8 cellular contexts compared by ENCODE assay signal in the genomic region with DNA sequence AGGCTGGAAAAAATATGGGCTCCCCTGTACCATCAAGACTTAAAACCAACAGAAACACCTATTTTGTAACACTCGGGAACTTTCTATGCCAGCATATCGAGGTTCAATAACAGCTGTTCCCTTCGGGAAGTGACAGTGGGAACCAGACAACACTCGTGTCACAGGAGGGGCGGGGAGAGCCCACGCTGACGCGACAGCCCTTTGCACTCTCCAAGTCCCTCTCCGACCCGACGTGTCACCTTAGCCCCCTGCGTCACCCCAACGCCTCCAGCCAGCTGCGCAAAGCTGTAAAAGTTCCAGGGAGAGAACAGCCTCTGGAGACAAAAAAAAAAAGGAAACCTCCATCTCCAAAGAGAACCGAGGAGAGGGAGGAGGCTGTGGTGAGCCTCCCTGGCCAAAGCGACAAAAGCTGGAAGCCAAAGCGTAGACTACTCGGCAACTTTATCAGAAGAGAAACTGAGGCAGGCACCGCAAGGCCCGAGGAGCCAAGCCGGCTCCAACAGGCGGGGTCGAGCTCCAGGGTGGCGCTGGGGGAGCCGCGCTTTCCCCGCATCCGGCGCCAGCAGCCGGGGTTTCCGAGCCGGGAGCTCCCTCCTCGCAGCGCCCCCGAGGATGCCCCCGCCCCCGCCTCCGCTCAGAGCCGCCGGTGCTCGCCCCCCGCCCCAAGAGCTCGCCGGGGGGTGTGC. TPM values are rescaled to one million over a fixed set of nuclear protein-coding genes. Genes with fewer than 3 reads are reported as not detected.
A peak's percentile ranks its signal among the peaks of the same experiment; 100 is the strongest.
DNase-seq lines count a peak whose midpoint lies in the region; ATAC-seq and TF ChIP-seq lines count a peak whose summit lies in the region.

No MANE protein-coding gene starts in this region.

- peaks cover 0 to 8% (median 0%) of the 10 kb centered on the region in 7 donors for H3K9me3 Mint-ChIP-seq in CD14-positive monocyte
- no peaks in the 10 kb centered on the region for H3K9me3 Mint-ChIP-seq in activated CD4-positive, alpha-beta memory T cell treated with anti-CD3 and anti-CD28 coated beads, Interleukin-2, amount 10 ng/mL, durations not matched to agents 7 days and 5 days
- H3K9me3 Mint-ChIP-seq in stimulated activated naive B cell treated with anti-CD40 and anti-IgM and Interleukin-4, amounts not matched to agents 10 μg/mL and 1 μg/mL and 100 μg/mL, for 72 hours: no peaks in the 10 kb centered on the region

- H3K9me3 ChIP-seq in endocrine pancreas (ENCODE audit: control insufficient read depth, low read length): no peaks in the 10 kb centered on the region

- H3K36me3 ChIP-seq in endocrine pancreas (ENCODE audit: control insufficient read depth, insufficient read depth, low read length): no peaks in the 10 kb centered on the region

- peak; percentile 18 for ATAC-seq in GM21423 (IDR thresholded peaks at IDR 0.05; ENCODE audit: unreplicated experiment)
- peak; percentile 43 to 44 for ATAC-seq in stimulated activated naive B cell treated with anti-CD40 and anti-IgM and Interleukin-4, amounts not matched to agents 10 μg/mL and 1 μg/mL and 100 μg/mL, for 72 hours (replicated peaks)

- H3K4me1 Mint-ChIP-seq in CD14-positive monocyte: peaks cover 24% of the 10 kb centered on the region
- peaks cover 7% of the 10 kb centered on the region for H3K4me1 Mint-ChIP-seq in activated CD4-positive, alpha-beta memory T cell treated with anti-CD3 and anti-CD28 coated beads, Interleukin-2, amount 10 ng/mL, durations not matched to agents 7 days and 5 days
- peaks cover 20 to 35% of the 10 kb centered on the region in 2 donors for H3K4me1 Mint-ChIP-seq in stimulated activated naive B cell treated with anti-CD40 and anti-IgM and Interleukin-4, amounts not matched to agents 10 μg/mL and 1 μg/mL and 100 μg/mL, for 72 hours

- H3K4me3 ChIP-seq in endocrine pancreas (ENCODE audit: control insufficient read depth, insufficient read depth, low read length): peak overlapping the region; percentile 67

- H3K4me3 Mint-ChIP-seq in CD14-positive monocyte: peak overlapping the region; percentile 92 to 95
- peak overlapping the region; percentile 81 for H3K4me3 Mint-ChIP-seq in activated CD4-positive, alpha-beta memory T cell treated with anti-CD3 and anti-CD28 coated beads, Interleukin-2, amount 10 ng/mL, durations not matched to agents 7 days and 5 days
- H3K4me3 Mint-ChIP-seq in stimulated activated naive B cell treated with anti-CD40 and anti-IgM and Interleukin-4, amounts not matched to agents 10 μg/mL and 1 μg/mL and 100 μg/mL, for 72 hours: peak overlapping the region; percentile 92 to 93

- H3K36me3 Mint-ChIP-seq in CD14-positive monocyte: peaks cover 2 to 22% of the 10 kb centered on the region in 2 donors
- peaks cover 4% of the 10 kb centered on the region for H3K36me3 Mint-ChIP-seq in activated CD4-positive, alpha-beta memory T cell treated with anti-CD3 and anti-CD28 coated beads, Interleukin-2, amount 10 ng/mL, durations not matched to agents 7 days and 5 days (ENCODE audit: low read depth)
- peaks cover 2 to 7% of the 10 kb centered on the region in 2 donors for H3K36me3 Mint-ChIP-seq in stimulated activated naive B cell treated with anti-CD40 and anti-IgM and Interleukin-4, amounts not matched to agents 10 μg/mL and 1 μg/mL and 100 μg/mL, for 72 hours

- POLR2A ChIA-PET in activated CD4-positive, alpha-beta memory T cell treated with anti-CD3 and anti-CD28 coated beads, Interleukin-2, amount 10 ng/mL, durations not matched to agents 7 days and 5 days (lab: Charles Lee): interaction anchor here (0.6 to 3.3 kb wide), 16 partner anchors 9 to 331 kb away, joined by 3 to 29 read pairs (median 3); a partner anchor contains a TSS

- peaks cover 0 to 3% (median 2%) of the 10 kb centered on the region in 3 donors for H3K27me3 Mint-ChIP-seq in CD14-positive monocyte (ENCODE audit: low read depth in 3 of 3)
- no peaks in the 10 kb centered on the region for H3K27me3 Mint-ChIP-seq in activated CD4-positive, alpha-beta memory T cell treated with anti-CD3 and anti-CD28 coated beads, Interleukin-2, amount 10 ng/mL, durations not matched to agents 7 days and 5 days
- no peaks in the 10 kb centered on the region for H3K27me3 Mint-ChIP-seq in stimulated activated naive B cell treated with anti-CD40 and anti-IgM and Interleukin-4, amounts not matched to agents 10 μg/mL and 1 μg/mL and 100 μg/mL, for 72 hours

- DNase-seq in CD14-positive monocyte (ENCODE audit: low spot score): peak; percentile 79
- peak; percentile 35 to 47 for DNase-seq in Kasumi-1 (lab: John Stamatoyannopoulos, UW)
- DNase-seq in activated CD4-positive, alpha-beta memory T cell treated with anti-CD3 and anti-CD28 coated beads, Interleukin-2, amount 10 ng/mL, durations not matched to agents 7 days and 5 days: peak; percentile 70
- DNase-seq in myocyte (ENCODE audit: low read depth): peak; percentile 73
- peak; percentile 42 for DNase-seq in stimulated activated naive B cell treated with anti-CD40 and anti-IgM and Interleukin-4, amounts not matched to agents 10 μg/mL and 1 μg/mL and 100 μg/mL, for 72 hours
- no peak for DNase-seq in kidney glomerular epithelial cell (lab: John Stamatoyannopoulos, UW)

- CTCF ChIA-PET in activated CD4-positive, alpha-beta memory T cell treated with anti-CD3 and anti-CD28 coated beads, Interleukin-2, amount 10 ng/mL, durations not matched to agents 7 days and 5 days (lab: Charles Lee): interaction anchor here (0.8 to 5.1 kb wide), 4 partner anchors 12 to 236 kb away, joined by 3 to 27 read pairs (median 4); no protein-coding TSS in a partner anchor

- peak overlapping the region; percentile 96 to 99 (median 97) for H3K27ac Mint-ChIP-seq in CD14-positive monocyte
- peak overlapping the region; percentile 86 for H3K27ac Mint-ChIP-seq in activated CD4-positive, alpha-beta memory T cell treated with anti-CD3 and anti-CD28 coated beads, Interleukin-2, amount 10 ng/mL, durations not matched to agents 7 days and 5 days
- H3K27ac Mint-ChIP-seq in stimulated activated naive B cell treated with anti-CD40 and anti-IgM and Interleukin-4, amounts not matched to agents 10 μg/mL and 1 μg/mL and 100 μg/mL, for 72 hours: peak overlapping the region; percentile 98

- H3K4me1 ChIP-seq in endocrine pancreas (ENCODE audit: control insufficient read depth, insufficient read depth, low read length): peaks cover 8% of the 10 kb centered on the region

- TF ChIP-seq CTCF in CD14-positive monocyte (IDR thresholded peaks at IDR 0.05): no peak

- H3K27me3 ChIP-seq in endocrine pancreas (ENCODE audit: control insufficient read depth, insufficient read depth, low read length): no peaks in the 10 kb centered on the region

- intact Hi-C loops in CD14-positive monocyte (cut with micrococcal nuclease): loop anchor here in 1 of 2 donors (5.0 kb wide), 1 partner anchor 161 kb away; a partner anchor contains a TSS

- H3K9ac ChIP-seq in endocrine pancreas (ENCODE audit: control insufficient read depth, insufficient read depth, low read length): peak overlapping the region; percentile 95

RNA-seq across cellular contexts. Expression of a gene that starts 0.8 kb away (rescaled TPM):
- 10 to 100 TPM; 34.8 to 38.7 TPM for polyA plus RNA-seq in CD14-positive monocyte
- total RNA-seq in activated CD4-positive, alpha-beta memory T cell treated with anti-CD3 and anti-CD28 coated beads, Interleukin-2, amount 10 ng/mL, durations not matched to agents 7 days and 5 days: 10 to 100 TPM; 41.1 to 42.1 TPM
- 62.0 and 78.2 TPM in 2 replicates for total RNA-seq in myocyte
- polyA plus RNA-seq in myocyte (2012): 43.8 TPM
